Comparison of ENCODE assay signal across 18 cellular contexts in the genomic region with DNA sequence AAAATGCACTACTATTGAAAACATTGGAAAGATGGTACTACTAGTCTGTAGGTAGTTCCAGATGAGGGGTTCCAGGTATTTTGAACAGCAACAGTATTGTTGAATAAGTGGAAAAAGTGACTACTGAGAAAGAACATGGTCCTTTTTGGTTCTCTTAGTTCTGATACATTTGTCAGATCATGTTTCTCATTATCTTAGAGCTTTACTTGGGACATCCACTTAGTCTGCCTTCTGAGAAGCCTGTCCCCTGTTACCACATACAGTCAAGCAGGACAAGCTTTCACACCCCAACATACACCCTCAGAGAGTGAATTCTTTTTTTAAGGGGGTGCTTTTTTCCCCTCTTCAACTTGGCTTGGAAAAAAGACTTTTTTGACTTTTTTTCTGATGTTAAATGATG. TPM values are rescaled to one million over a fixed set of nuclear protein-coding genes. Genes with fewer than 3 reads are reported as not detected.
DNase-seq lines count a peak whose midpoint lies in the region; ATAC-seq lines count a peak whose summit lies in the region.
"Had no signal": no experiment of that assay in that cellular context is flagged by ENCODE, and none has a peak within 500 bp of the region (broad histone marks: within the 10 kb centered on the region; RNA-seq: fewer than 3 reads in every experiment).

No MANE protein-coding gene starts in this region.

- POLR2A ChIA-PET in activated CD4-positive, alpha-beta T cell treated with anti-CD3 and anti-CD28 coated beads for 36 hours (lab: Charles Lee), result no interaction called here

- no peak for DNase-seq in activated CD4-positive, alpha-beta T cell treated with anti-CD3 and anti-CD28 coated beads for 36 hours
- no peak for DNase-seq in activated CD4-positive, alpha-beta T cell treated with anti-CD3 and anti-CD28 coated beads for 4 hours
- no peak for DNase-seq in mesenchymal stem cell
- DNase-seq in stimulated activated effector memory CD8-positive, alpha-beta T cell treated with anti-CD3 and anti-CD28 coated beads, Interleukin-12 subunit alpha, Interleukin-12 subunit beta, amount 100 ng/mL, for 72 hours (ENCODE audit: low spot score in 2 of 2), result no peak
- DNase-seq: 8988T; CD8-positive, alpha-beta memory T cell; MV-4-11; NCI-H1417; NCI-H1694 treated with DMSO at 0.1 percent for 48 hours; NCI-H2081 treated with DMSO at 0.1 percent for 48 hours; NCI-H2171 treated with DMSO at 0.1 percent for 48 hours; NCI-H524 treated with DMSO at 0.1 percent for 48 hours; NCI-H82; SJCRH30 had no signal

- H3K18ac ChIP-seq in mesenchymal stem cell (ENCODE audit: low read depth in 1 of 2, low read length in 2 of 2), result peak overlapping the region in 1 of 2 experiments; percentile 14

- H3K27me3 ChIP-seq in HUES64 (ENCODE audit: insufficient read depth, low read length) (no peaks in the 10 kb centered on the region), mesenchymal stem cell (ENCODE audit: control insufficient read depth in 1 of 2, insufficient read depth in 1 of 2, low read length in 2 of 2) (no peaks in the 10 kb centered on the region)
- H3K27me3 ChIP-seq: SJCRH30 had no signal

- H3K36me3 Mint-ChIP-seq in activated CD4-positive, alpha-beta T cell treated with anti-CD3 and anti-CD28 coated beads for 36 hours (ENCODE audit: low read depth), result no peaks in the 10 kb centered on the region
- H3K36me3 Mint-ChIP-seq in stimulated activated effector memory CD8-positive, alpha-beta T cell treated with anti-CD3 and anti-CD28 coated beads, Interleukin-12 subunit alpha, Interleukin-12 subunit beta, amount 100 ng/mL, for 72 hours, result no peaks in the 10 kb centered on the region
- H3K36me3 Mint-ChIP-seq: CD8-positive, alpha-beta memory T cell; IgD-negative memory B cell had no signal

- intact Hi-C loops in activated CD4-positive, alpha-beta T cell treated with anti-CD3 and anti-CD28 coated beads for 36 hours (cut with DNase I, micrococcal nuclease), result no loop called here

- CTCF ChIA-PET in activated CD4-positive, alpha-beta T cell treated with anti-CD3 and anti-CD28 coated beads for 36 hours (lab: Charles Lee), result interaction anchor here (1.1 kb wide), 1 partner anchor 60 kb away, joined by 3 read pairs; no protein-coding TSS in a partner anchor

- H3K27ac Mint-ChIP-seq in activated CD4-positive, alpha-beta T cell treated with anti-CD3 and anti-CD28 coated beads for 36 hours, result no peak overlapping the region
- H3K27ac Mint-ChIP-seq in stimulated activated effector memory CD8-positive, alpha-beta T cell treated with anti-CD3 and anti-CD28 coated beads, Interleukin-12 subunit alpha, Interleukin-12 subunit beta, amount 100 ng/mL, for 72 hours, result peak overlapping the region; percentile 17
- H3K27ac Mint-ChIP-seq: IgD-negative memory B cell had no signal

- H4K91ac ChIP-seq in mesenchymal stem cell (ENCODE audit: low read length), result no peak overlapping the region

- H2BK120ac ChIP-seq in mesenchymal stem cell (ENCODE audit: low read depth, low read length), result no peak overlapping the region

- no peak overlapping the region for H2BK12ac ChIP-seq in mesenchymal stem cell (ENCODE audit: low read length in 2 of 2)

- no peak overlapping the region for H3K23ac ChIP-seq in mesenchymal stem cell (ENCODE audit: low read length in 2 of 2)

- H3K9me3 ChIP-seq in HUES64 (ENCODE audit: insufficient read depth, low read depth, low read length) (no peaks in the 10 kb centered on the region), mesenchymal stem cell (ENCODE audit: control insufficient read depth, low read length) (no peaks in the 10 kb centered on the region)
- H3K9me3 ChIP-seq: SJCRH30 had no signal

- H3K9me3 Mint-ChIP-seq in activated CD4-positive, alpha-beta T cell treated with anti-CD3 and anti-CD28 coated beads for 36 hours (ENCODE audit: low read depth), result no peaks in the 10 kb centered on the region
- H3K9me3 Mint-ChIP-seq in stimulated activated effector memory CD8-positive, alpha-beta T cell treated with anti-CD3 and anti-CD28 coated beads, Interleukin-12 subunit alpha, Interleukin-12 subunit beta, amount 100 ng/mL, for 72 hours, result no peaks in the 10 kb centered on the region
- H3K9me3 Mint-ChIP-seq: CD8-positive, alpha-beta memory T cell; IgD-negative memory B cell had no signal

- no peak overlapping the region for H2AK5ac ChIP-seq in mesenchymal stem cell (ENCODE audit: low read length, severe bottlenecking)

- no peak overlapping the region for H4K8ac ChIP-seq in mesenchymal stem cell (ENCODE audit: low read length)

- H3K9ac ChIP-seq in HUES64 (ENCODE audit: low read depth, low read length), result no peak overlapping the region
- H3K9ac ChIP-seq in mesenchymal stem cell (ENCODE audit: low read length), result no peak overlapping the region

- H3K4me3 ChIP-seq in HUES64 (ENCODE audit: low read length), result no peak overlapping the region
- no peak overlapping the region for H3K4me3 ChIP-seq in mesenchymal stem cell (ENCODE audit: insufficient read depth in 1 of 2, low read depth in 1 of 2, low read length in 2 of 2)
- H3K4me3 ChIP-seq: SJCRH30 had no signal

- H3K36me3 ChIP-seq in HUES64 (ENCODE audit: insufficient read depth, low read length) (no peaks in the 10 kb centered on the region), mesenchymal stem cell (ENCODE audit: control insufficient read depth in 1 of 2, insufficient read depth in 2 of 2, low read depth in 1 of 2, low read length in 2 of 2) (peaks cover 0 to 3% of the 10 kb centered on the region in 2 experiments)
- H3K36me3 ChIP-seq: SJCRH30 had no signal

- H3K27ac ChIP-seq in HUES64 (ENCODE audit: low read depth, low read length) (peak overlapping the region; percentile 33; the same call in 1 of the 2 replicates), mesenchymal stem cell (ENCODE audit: low read length, poor library complexity, severe bottlenecking) (peak overlapping the region; percentile 1)
- H3K27ac ChIP-seq: SJCRH30 had no signal

- no peak overlapping the region for H2AFZ ChIP-seq in mesenchymal stem cell (ENCODE audit: low read depth, low read length)

- peak; percentile 55 for ATAC-seq in activated CD4-positive, alpha-beta T cell treated with anti-CD3 and anti-CD28 coated beads for 36 hours
- ATAC-seq in stimulated activated effector memory CD8-positive, alpha-beta T cell treated with anti-CD3 and anti-CD28 coated beads, Interleukin-12 subunit alpha, Interleukin-12 subunit beta, amount 100 ng/mL, for 72 hours, result peak; percentile 78
- ATAC-seq in GM18868 (IDR thresholded peaks at IDR 0.05; ENCODE audit: unreplicated experiment) (no peak), GM21390 (IDR thresholded peaks at IDR 0.05; ENCODE audit: unreplicated experiment) (no peak)

- no peaks in the 10 kb centered on the region for H3K27me3 Mint-ChIP-seq in activated CD4-positive, alpha-beta T cell treated with anti-CD3 and anti-CD28 coated beads for 36 hours

- H3K4me1 Mint-ChIP-seq in activated CD4-positive, alpha-beta T cell treated with anti-CD3 and anti-CD28 coated beads for 36 hours, result peaks cover 18% of the 10 kb centered on the region
- no peaks in the 10 kb centered on the region for H3K4me1 Mint-ChIP-seq in stimulated activated effector memory CD8-positive, alpha-beta T cell treated with anti-CD3 and anti-CD28 coated beads, Interleukin-12 subunit alpha, Interleukin-12 subunit beta, amount 100 ng/mL, for 72 hours
- H3K4me1 Mint-ChIP-seq: CD8-positive, alpha-beta memory T cell had no signal

- H3K4me3 Mint-ChIP-seq in activated CD4-positive, alpha-beta T cell treated with anti-CD3 and anti-CD28 coated beads for 36 hours, result no peak overlapping the region
- H3K4me3 Mint-ChIP-seq in stimulated activated effector memory CD8-positive, alpha-beta T cell treated with anti-CD3 and anti-CD28 coated beads, Interleukin-12 subunit alpha, Interleukin-12 subunit beta, amount 100 ng/mL, for 72 hours, result no peak overlapping the region
- H3K4me3 Mint-ChIP-seq: CD8-positive, alpha-beta memory T cell; IgD-negative memory B cell had no signal

- no peak overlapping the region for H2BK5ac ChIP-seq in mesenchymal stem cell (ENCODE audit: low read depth, low read length, poor library complexity, severe bottlenecking)

- no peaks in the 10 kb centered on the region for H3K79me1 ChIP-seq in mesenchymal stem cell (replicated peaks; ENCODE audit: low read length, poor library complexity, severe bottlenecking)

- no peak overlapping the region for H2BK15ac ChIP-seq in mesenchymal stem cell (ENCODE audit: low read depth, poor library complexity, severe bottlenecking)

- no peak overlapping the region for H3K4ac ChIP-seq in mesenchymal stem cell (ENCODE audit: low read depth in 1 of 2, low read length in 2 of 2)

- no peak overlapping the region for H3K14ac ChIP-seq in mesenchymal stem cell (ENCODE audit: low read length in 2 of 2)

- H3K4me1 ChIP-seq in HUES64 (ENCODE audit: insufficient read depth, low read length) (peaks cover 61% of the 10 kb centered on the region), mesenchymal stem cell (ENCODE audit: control insufficient read depth, insufficient read depth, low read depth, low read length) (peaks cover 20% of the 10 kb centered on the region)

- no peak overlapping the region for H3K4me2 ChIP-seq in mesenchymal stem cell (ENCODE audit: low read length, poor library complexity, severe bottlenecking)

RNA-seq across cellular contexts. Expression of a gene that starts 41.0 kb away (rescaled TPM):
- 100 to 1,000 TPM; 192 to 195 TPM for total RNA-seq in activated CD4-positive, alpha-beta T cell treated with anti-CD3 and anti-CD28 coated beads for 36 hours
- 76.3 TPM for polyA plus RNA-seq in HUES64 (2013, experiment 1 of 2)
- polyA plus RNA-seq in HUES64 (2013, experiment 2 of 2), result 81.7 TPM
- 94.0 TPM for polyA plus RNA-seq in mesenchymal stem cell (2013, experiment 1 of 2)
- 86.1 TPM for polyA plus RNA-seq in mesenchymal stem cell (2013, experiment 2 of 2)

Comparison
In these comparisons a context has a peak if more than half of its experiments do, and no peak if none do; other contexts are left out.
1. ATAC-seq: peak in activated CD4-positive, alpha-beta T cell treated with anti-CD3 and anti-CD28 coated beads for 36 hours (single experiment) and stimulated activated effector memory CD8-positive, alpha-beta T cell treated with anti-CD3 and anti-CD28 coated beads, Interleukin-12 subunit alpha, Interleukin-12 subunit beta, amount 100 ng/mL, for 72 hours (single experiment); none in GM18868 (single experiment) and GM21390 (single experiment).